ENCODE assay signal across 8 cellular contexts in genomic region chr2:41782306-41783158, GRCh38.
DNase-seq lines count a peak whose midpoint lies in the region; ATAC-seq and TF ChIP-seq lines count a peak whose summit lies in the region.

No MANE protein-coding gene starts in this region.

- H3K9ac ChIP-seq in trophoblast cell (ENCODE audit: low read length) = no peak overlapping the region

- no peaks in the 10 kb centered on the region for H3K36me3 ChIP-seq in trophoblast cell (ENCODE audit: control insufficient read depth in 1 of 2, insufficient read depth in 2 of 2, low read length in 2 of 2)

- H2AFZ ChIP-seq in trophoblast cell (ENCODE audit: insufficient read depth, low read length, poor library complexity) = no peak overlapping the region

- H3K27ac ChIP-seq in trophoblast cell (ENCODE audit: low read depth, low read length) = no peak overlapping the region

- no peaks in the 10 kb centered on the region for H3K9me3 ChIP-seq in trophoblast cell (ENCODE audit: insufficient read depth, low read depth, low read length)

- ATAC-seq in GM21576 (IDR thresholded peaks at IDR 0.05; ENCODE audit: unreplicated experiment) (peak; percentile 68), WTC11 (peak; percentile 50)

- H4K91ac ChIP-seq in trophoblast cell (ENCODE audit: low read depth, low read length) = no peak overlapping the region

- H3K18ac ChIP-seq in trophoblast cell (ENCODE audit: low read length) = no peak overlapping the region

- H3K79me2 ChIP-seq in trophoblast cell (ENCODE audit: control insufficient read depth, insufficient read depth, low read length, poor library complexity) = no peaks in the 10 kb centered on the region

- H3K4me3 Mint-ChIP-seq in WTC11 = no peak overlapping the region

- no peaks in the 10 kb centered on the region for H3K27me3 Mint-ChIP-seq in WTC11 (ENCODE audit: low read depth)

- H3K14ac ChIP-seq in trophoblast cell (ENCODE audit: low read length) = no peak overlapping the region

- no peak overlapping the region for H3K4me2 ChIP-seq in trophoblast cell (ENCODE audit: low read length)

- H4K12ac ChIP-seq in trophoblast cell (ENCODE audit: low read depth, low read length) = no peak overlapping the region

- no peak overlapping the region for H2AK5ac ChIP-seq in trophoblast cell (ENCODE audit: low read length)

- no peak overlapping the region for H4K8ac ChIP-seq in trophoblast cell (ENCODE audit: low read depth, low read length)

- H2BK5ac ChIP-seq in trophoblast cell (ENCODE audit: low read depth, low read length, poor library complexity) = no peak overlapping the region

- no peaks in the 10 kb centered on the region for H3K79me1 ChIP-seq in trophoblast cell (ENCODE audit: low read length)

- no peak overlapping the region for H2BK12ac ChIP-seq in trophoblast cell (ENCODE audit: low read length)

- POLR2A ChIA-PET in WTC11 (lab: Charles Lee) = no interaction called here

- TF ChIP-seq CTCF in WTC11 (IDR thresholded peaks at IDR 0.05) (peak; percentile 83), fibroblast of pulmonary artery (IDR thresholded peaks at IDR 0.05; ENCODE audit: low read length, missing control alignments) (peak; percentile 79)

- H3K9me3 Mint-ChIP-seq in WTC11 = no peaks in the 10 kb centered on the region

- no peak overlapping the region for H3K27ac Mint-ChIP-seq in WTC11

- WGBS in trophoblast cell (ENCODE audit: extremely low coverage, insufficient coverage, insufficient read length) = no CpG with 5 or more reads among the region's 6 CpGs

- no peak overlapping the region for H2BK120ac ChIP-seq in trophoblast cell (ENCODE audit: insufficient read depth, low read length, poor library complexity)

- H3K4me3 ChIP-seq in fibroblast of pulmonary artery (replicated peaks; ENCODE audit: low read depth, low read length) (no peak overlapping the region), trophoblast cell (ENCODE audit: low read depth, low read length) (no peak overlapping the region)

- H3K4ac ChIP-seq in trophoblast cell (ENCODE audit: low read depth, low read length) = no peak overlapping the region

- H3K27me3 ChIP-seq in trophoblast cell (ENCODE audit: insufficient read depth, low read length) = no peaks in the 10 kb centered on the region

- peaks cover 18% of the 10 kb centered on the region for H3K4me1 Mint-ChIP-seq in WTC11

- no peak overlapping the region for H3K23ac ChIP-seq in trophoblast cell (ENCODE audit: low read length)

- H3K36me3 Mint-ChIP-seq in WTC11 = no peaks in the 10 kb centered on the region

- H3K4me1 ChIP-seq in trophoblast cell (ENCODE audit: control insufficient read depth in 1 of 2, insufficient read depth in 2 of 2, low read length in 2 of 2) = no peaks in the 10 kb centered on the region

- CTCF ChIA-PET in WTC11 (lab: Charles Lee) = interaction anchor here (1.6 kb wide), 1 partner anchor 368 kb away, joined by 5 read pairs; no protein-coding TSS in a partner anchor

- peak; percentile 30 for DNase-seq in NCI-H510A treated with DMSO at 0.1 percent for 48 hours (lab: John Stamatoyannopoulos, UW)
- no peak for DNase-seq in NCI-H510A (lab: John Stamatoyannopoulos, UW)
- peak; percentile 42 for DNase-seq in NCI-H146 (lab: John Stamatoyannopoulos, UW)
- no peak for DNase-seq in WTC11 (ENCODE audit: low spot score)
- peak; percentile 56 for DNase-seq in fibroblast of pulmonary artery (ENCODE audit: low read depth)
- DNase-seq in trophoblast cell = peak; percentile 33 to 75
- DNase-seq in HuH-7 (ENCODE audit: low spot score) = no peak

TF ChIP-seq in WTC11, 78 proteins besides CTCF, POLR2A, EP300 and RAD21:
- TF ChIP-seq ATF2 (CRISPR knock-in tag; IDR thresholded peaks at IDR 0.05; ENCODE audit: borderline replicate concordance, low read depth) (no peak), ZNF263 (CRISPR knock-in tag; IDR thresholded peaks at IDR 0.05; ENCODE audit: low read depth) (no peak), ATF6 (CRISPR knock-in tag; IDR thresholded peaks at IDR 0.05) (no peak)

Comparison
In these comparisons a context has a peak if more than half of its experiments do, and no peak if none do; other contexts are left out.
1. DNase-seq: peak in NCI-H510A treated with DMSO at 0.1 percent for 48 hours (single experiment), NCI-H146 (single experiment), fibroblast of pulmonary artery (single experiment) and trophoblast cell (2 of 2); none in NCI-H510A (single experiment), WTC11 (single experiment) and HuH-7 (single experiment).